Comparison of ENCODE assay signal across 8 cellular contexts in genomic region chr19:35959040-35959967, GRCh38. TPM values are rescaled to one million over a fixed set of nuclear protein-coding genes. Genes with fewer than 3 reads are reported as not detected.
DNase-seq lines count a peak whose midpoint lies in the region; ATAC-seq and TF ChIP-seq lines count a peak whose summit lies in the region.

No MANE protein-coding gene starts in this region.

- CTCF ChIA-PET in AG04449 (lab: Yijun Ruan, JAX) = interaction anchor here (0.6 to 1.9 kb wide), 4 partner anchors 10 to 282 kb away, joined by 3 to 8 read pairs (median 4); no protein-coding TSS in a partner anchor

- intact Hi-C loops in heart left ventricle (cut with DNase I) = no loop called here

- no peak for TF ChIP-seq POLR2A in heart left ventricle (IDR thresholded peaks at IDR 0.05)

- DNase-seq in AG04449 (ENCODE audit: low read depth, low spot score) (no peak), KBM-7 (peak; percentile 42), heart left ventricle (peak; percentile 33 to 77 (median 39)), NOMO-1 (lab: John Stamatoyannopoulos, UW; ENCODE audit: unreplicated experiment in 2 of 2) (no peak)
- peak; percentile 73 to 82 for DNase-seq in activated T-cell treated with anti-CD3 and anti-CD28 coated beads, Interleukin-2, amount 50 U/mL, for 48 hours
- peak; percentile 51 to 72 (median 53) for DNase-seq in stimulated activated CD4-positive, alpha-beta T cell treated with anti-CD3 and anti-CD28 coated beads, Interleukin-12 subunit alpha, Interleukin-12 subunit beta, amount 100 ng/mL, for 48 hours (ENCODE audit: low read depth in 2 of 3, low spot score in 1 of 3)

- 6 to 13% (median 11%) methylated on average over 23 to 97 of the region's 97 CpGs for WGBS in heart left ventricle, 4 donors

- TF ChIP-seq CTCF in AG04449 (IDR thresholded peaks at IDR 0.05; ENCODE audit: insufficient read depth, low read length, missing control alignments) (peak; percentile 34), heart left ventricle (IDR thresholded peaks at IDR 0.05) (peak in 9 of 12 donors; percentile 7 to 44 (median 21))

- no peak overlapping the region for H3K4me3 ChIP-seq in AG04449 (ENCODE audit: low read depth, low read length)
- H3K4me3 ChIP-seq in heart left ventricle = peak overlapping the region in 5 of 12 donors; percentile 4 to 43 (median 28)

- peaks cover 17 to 65% (median 31%) of the 10 kb centered on the region in 9 donors for H3K27me3 ChIP-seq in heart left ventricle

- POLR2A ChIA-PET in AG04449 (lab: Yijun Ruan, JAX) = no interaction called here

- H3K9me3 ChIP-seq in heart left ventricle = peaks cover 0 to 6% (median 0%) of the 10 kb centered on the region in 12 donors

- H3K36me3 ChIP-seq in heart left ventricle = no peaks in the 10 kb centered on the region

- in situ Hi-C loops in KBM-7 (cut with MboI; ENCODE audit: low pct_unique_long_range_greater_than_20kb, low sequenced_read_pairs) = no loop called here

- ATAC-seq in heart left ventricle (peak in 3 of 4 donors; percentile 60 to 83 (median 69)), HG02571 (IDR thresholded peaks at IDR 0.05; ENCODE audit: unreplicated experiment) (no peak), GM21360 (IDR thresholded peaks at IDR 0.05; ENCODE audit: unreplicated experiment) (no peak)

- H3K4me1 ChIP-seq in heart left ventricle = peaks cover 0 to 18% (median 1%) of the 10 kb centered on the region in 12 donors

- no peak overlapping the region for H3K27ac ChIP-seq in heart left ventricle

RNA-seq across cellular contexts. Expression of gene LRFN3, which starts 23.1 kb away (rescaled TPM):
- total RNA-seq in heart left ventricle = 10 to 100 TPM in 3 of 9 donors, 1 to 10 TPM in 6; 4.5 to 18.6 (median 8.5) TPM
- polyA plus RNA-seq in heart left ventricle = 10 to 100 TPM in 1 of 2 donors, 1 to 10 TPM in 1; 6.3 to 14.7 TPM

RNA-seq across cellular contexts. Expression of gene SDHAF1, which starts 35.7 kb away (rescaled TPM):
- 10 to 100 TPM in 8 of 9 donors, 1 to 10 TPM in 1; 9.7 to 41.8 (median 11.4) TPM for total RNA-seq in heart left ventricle
- 10 to 100 TPM in 1 of 2 donors, 1 to 10 TPM in 1; 9.8 to 18.5 TPM for polyA plus RNA-seq in heart left ventricle

RNA-seq across cellular contexts. Expression of gene SYNE4, which starts 49.3 kb away (rescaled TPM):
- under 1 TPM in 5 of 9 donors, not detected in 4; 0.12 to 0.50 (median 0.19) TPM for total RNA-seq in heart left ventricle
- polyA plus RNA-seq in heart left ventricle = under 1 TPM; 0.15 to 0.17 TPM

RNA-seq across cellular contexts. Expression of gene TYROBP, which starts 51.2 kb away (rescaled TPM):
- total RNA-seq in heart left ventricle = 100 to 1,000 TPM in 2 of 9 donors, 10 to 100 TPM in 7; 12.6 to 237 (median 19.4) TPM
- polyA plus RNA-seq in heart left ventricle = 10 to 100 TPM; 17.1 to 42.7 TPM

RNA-seq across cellular contexts. Expression of gene ALKBH6, which starts 54.7 kb away (rescaled TPM):
- total RNA-seq in heart left ventricle = 10 to 100 TPM in 6 of 9 donors, 1 to 10 TPM in 3; 7.3 to 22.5 (median 11.5) TPM
- 10 to 100 TPM; 13.4 TPM for polyA plus RNA-seq in heart left ventricle

Comparison
In these comparisons a context has a peak if more than half of its experiments do, and no peak if none do; other contexts are left out.
1. DNase-seq: peak in KBM-7 (single experiment), activated T-cell treated with anti-CD3 and anti-CD28 coated beads, Interleukin-2, amount 50 U/mL, for 48 hours (2 of 2), heart left ventricle (5 of 5) and stimulated activated CD4-positive, alpha-beta T cell treated with anti-CD3 and anti-CD28 coated beads, Interleukin-12 subunit alpha, Interleukin-12 subunit beta, amount 100 ng/mL, for 48 hours (3 of 3); none in AG04449 (single experiment) and NOMO-1 (0 of 2).
2. ATAC-seq: peak in heart left ventricle (3 of 4); none in HG02571 (single experiment) and GM21360 (single experiment).